Comparison of ENCODE assay signal across 8 cellular contexts in the genomic region with DNA sequence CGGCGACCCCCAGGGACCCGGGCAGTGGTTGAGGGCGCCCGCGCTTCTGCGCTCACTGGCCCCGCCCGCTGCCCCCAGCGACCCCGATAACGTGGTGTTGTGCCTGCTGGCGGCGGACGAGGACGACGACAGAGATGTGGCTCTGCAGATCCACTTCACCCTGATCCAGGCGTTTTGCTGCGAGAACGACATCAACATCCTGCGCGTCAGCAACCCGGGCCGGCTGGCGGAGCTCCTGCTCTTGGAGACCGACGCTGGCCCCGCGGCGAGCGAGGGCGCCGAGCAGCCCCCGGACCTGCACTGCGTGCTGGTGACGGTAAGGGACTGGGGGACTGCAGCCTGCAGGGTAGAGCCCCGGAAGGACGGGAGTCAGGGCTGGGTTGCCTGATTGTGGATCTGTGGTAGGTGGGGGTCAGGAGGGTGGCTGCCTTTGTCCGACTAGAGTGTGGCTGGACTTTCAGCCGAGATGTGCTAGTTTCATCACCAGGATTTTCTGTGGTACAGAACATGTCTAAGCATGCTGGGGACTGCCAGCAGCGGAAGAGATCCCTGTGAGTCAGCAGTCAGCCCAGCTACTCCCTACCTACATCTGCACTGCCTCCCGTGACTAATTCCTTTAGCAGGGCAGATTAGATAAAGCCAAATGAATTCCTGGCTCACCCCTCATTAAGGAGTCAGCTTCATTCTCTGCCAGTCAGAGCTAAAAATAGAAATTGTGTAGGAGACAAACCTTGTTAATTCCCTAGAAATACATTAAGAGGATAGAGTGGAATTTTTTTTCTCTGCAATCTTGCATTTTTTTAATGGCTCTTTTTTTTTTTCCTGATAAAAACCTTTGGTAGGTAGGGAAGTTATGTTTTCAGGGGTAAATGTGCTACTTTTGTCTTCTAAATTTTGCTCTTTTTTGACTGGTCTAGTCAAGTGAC. TPM values are rescaled to one million over a fixed set of nuclear protein-coding genes. Genes with fewer than 3 reads are reported as not detected.
A peak's percentile ranks its signal among the peaks of the same experiment; 100 is the strongest.
DNase-seq lines count a peak whose midpoint lies in the region; ATAC-seq and TF ChIP-seq lines count a peak whose summit lies in the region.

No MANE protein-coding gene starts in this region.

- no peaks in the 10 kb centered on the region for H3K9me3 Mint-ChIP-seq in neural progenitor cell

- DNase-seq in ELF-1 (ENCODE audit: low read depth, low spot score) (peak; percentile 86), H4 (ENCODE audit: low spot score) (peak; percentile 98), LNCaP clone FGC (ENCODE audit: low read depth) (peak; percentile 68), SHP77 treated with DMSO at 0.1 percent for 48 hours (lab: John Stamatoyannopoulos, UW) (peak; percentile 54), activated gamma-delta T cell treated with Interleukin-2 at 50 U/mL for 16 hours (peak; percentile 44), foreskin keratinocyte (peak; percentile 88 to 92), neural progenitor cell (ENCODE audit: low spot score) (peak; percentile 83), thoracic aorta (ENCODE audit: low spot score) (peak; percentile 77)

- H3K9me3 ChIP-seq in neural progenitor cell (ENCODE audit: low read depth): no peaks in the 10 kb centered on the region
- no peaks in the 10 kb centered on the region for H3K9me3 ChIP-seq in thoracic aorta

- H3K9ac ChIP-seq in neural progenitor cell: peak overlapping the region; percentile 67

- ATAC-seq in foreskin keratinocyte: peak; percentile 31
- ATAC-seq in thoracic aorta (ENCODE audit: insufficient number of reproducible peaks, low FRiP score, low read depth): peak; percentile 67

- H3K4me1 Mint-ChIP-seq in neural progenitor cell: peaks cover 34% of the 10 kb centered on the region

- H3K4me2 ChIP-seq in neural progenitor cell: peak overlapping the region; percentile 98

- peaks cover 10% of the 10 kb centered on the region for H3K27me3 Mint-ChIP-seq in neural progenitor cell (ENCODE audit: insufficient read depth, low read depth)

- peak overlapping the region; percentile 96 for H3K27ac Mint-ChIP-seq in neural progenitor cell

- H4K20me1 ChIP-seq in neural progenitor cell (ENCODE audit: low read depth): peaks cover 37% of the 10 kb centered on the region

- TF ChIP-seq CTCF in LNCaP clone FGC (IDR thresholded peaks at IDR 0.05; ENCODE audit: control insufficient read depth, extremely low read depth, insufficient read depth): peak; percentile 46
- peak; percentile 22 for TF ChIP-seq CTCF in foreskin keratinocyte (conservative IDR thresholded peaks at IDR 0.05)
- TF ChIP-seq CTCF in neural progenitor cell (IDR thresholded peaks at IDR 0.05): no peak
- no peak for TF ChIP-seq CTCF in thoracic aorta (IDR thresholded peaks at IDR 0.05)

- peak overlapping the region; percentile 98 for H3K4me3 Mint-ChIP-seq in neural progenitor cell

- H3K36me3 ChIP-seq in neural progenitor cell (peaks cover 8% of the 10 kb centered on the region), thoracic aorta (peaks cover 15% of the 10 kb centered on the region)

- H3K36me3 Mint-ChIP-seq in neural progenitor cell: peaks cover 5% of the 10 kb centered on the region

- H3F3A ChIP-seq in neural progenitor cell (ENCODE audit: low read depth): peaks cover 33% of the 10 kb centered on the region

- H3K27ac ChIP-seq in foreskin keratinocyte (peak overlapping the region; percentile 94), neural progenitor cell (peak overlapping the region; percentile 92), thoracic aorta (peak overlapping the region; percentile 98)

- peaks cover 33% of the 10 kb centered on the region for H3K79me2 ChIP-seq in neural progenitor cell (ENCODE audit: low read depth)

- H2AFZ ChIP-seq in neural progenitor cell (replicated peaks): peak overlapping the region; percentile 3

- H3K4me3 ChIP-seq in LNCaP clone FGC (ENCODE audit: low read depth, low read length): peak overlapping the region; percentile 97
- peak overlapping the region; percentile 91 for H3K4me3 ChIP-seq in neural progenitor cell
- H3K4me3 ChIP-seq in thoracic aorta: peak overlapping the region; percentile 97

- H3K27me3 ChIP-seq in foreskin keratinocyte (no peaks in the 10 kb centered on the region), neural progenitor cell (no peaks in the 10 kb centered on the region), thoracic aorta (replicated peaks; ENCODE audit: insufficient read depth) (no peaks in the 10 kb centered on the region)

- H3K4me1 ChIP-seq in foreskin keratinocyte (peaks cover 18% of the 10 kb centered on the region), neural progenitor cell (peaks cover 22% of the 10 kb centered on the region), thoracic aorta (ENCODE audit: control insufficient read depth in 1 of 2, low read depth in 2 of 2) (peaks cover 16 to 48% of the 10 kb centered on the region in 2 donors)

RNA-seq across cellular contexts. Expression of a gene that starts 1.5 kb away (rescaled TPM):
- 31.6 and 44.6 TPM in 2 replicates for total RNA-seq in H4 (2014; rRNA removed; shearing (Covaris generic))
- total RNA-seq in foreskin keratinocyte: 99.9 and 107 TPM in 2 replicates
- polyA plus RNA-seq in foreskin keratinocyte: 115 and 131 TPM in 2 replicates
- 28.6 and 32.8 TPM in 2 replicates for total RNA-seq in neural progenitor cell (ENCODE audit: low replicate concordance)
- total RNA-seq in thoracic aorta: 100 to 1,000 TPM; 227 to 262 TPM

Comparison
In these comparisons a context has a peak if more than half of its experiments do, and no peak if none do; other contexts are left out.
1. Peak in every context shown above with its lines: DNase-seq, ATAC-seq, H3K4me3 ChIP-seq and H3K27ac ChIP-seq.
2. DNase-seq: peak in every context shown above with its lines; median percentile 98 in H4; 90 in foreskin keratinocyte; 86 in ELF-1; 83 in neural progenitor cell; 77 in thoracic aorta; 68 in LNCaP clone FGC; 54 in SHP77 treated with DMSO at 0.1 percent for 48 hours; 44 in activated gamma-delta T cell treated with Interleukin-2 at 50 U/mL for 16 hours.
3. CTCF ChIP-seq: peak in LNCaP clone FGC (single experiment) and foreskin keratinocyte (single experiment); none in neural progenitor cell (single experiment) and thoracic aorta (single experiment).